12 cellular contexts compared by ENCODE assay signal in genomic region chr18:67513285-67513684, GRCh38. TPM values are rescaled to one million over a fixed set of nuclear protein-coding genes. Genes with fewer than 3 reads are reported as not detected.
A peak's percentile ranks its signal among the peaks of the same experiment; 100 is the strongest.
DNase-seq lines count a peak whose midpoint lies in the region; ATAC-seq and TF ChIP-seq lines count a peak whose summit lies in the region.
"Had no signal": no experiment of that assay in that cellular context is flagged by ENCODE, and none has a peak within 500 bp of the region (broad histone marks: within the 10 kb centered on the region; RNA-seq: fewer than 3 reads in every experiment).

No MANE protein-coding gene starts in this region.

- H3K27me3 ChIP-seq in SK-N-SH (ENCODE audit: insufficient read depth) (no peaks in the 10 kb centered on the region), PC-3 (ENCODE audit: low read length) (no peaks in the 10 kb centered on the region), smooth muscle cell (ENCODE audit: low read depth) (no peaks in the 10 kb centered on the region)
- H3K27me3 ChIP-seq in CD4-positive, alpha-beta memory T cell (ENCODE audit: insufficient read depth, low read length): no peaks in the 10 kb centered on the region

- H3K27me3 Mint-ChIP-seq in CD4-positive, alpha-beta memory T cell: peaks cover 0 to 1% of the 10 kb centered on the region in 2 donors

- H3K4me1 Mint-ChIP-seq in CD4-positive, alpha-beta memory T cell: peaks cover 14 to 30% (median 22%) of the 10 kb centered on the region in 4 donors

- H3K4me1 ChIP-seq in SK-N-SH (ENCODE audit: control insufficient read depth in 1 of 2, insufficient read depth in 2 of 2, low read depth in 1 of 2, low read length in 1 of 2) (peaks cover 17 to 33% of the 10 kb centered on the region in 2 experiments; a peak in 3 of 4 replicates), PC-3 (ENCODE audit: insufficient read depth, low read length) (peaks cover 26% of the 10 kb centered on the region), smooth muscle cell (ENCODE audit: low read depth) (peaks cover 18% of the 10 kb centered on the region)
- peaks cover 14% of the 10 kb centered on the region for H3K4me1 ChIP-seq in CD4-positive, alpha-beta memory T cell (ENCODE audit: insufficient read depth, low read length)

- H3K27ac ChIP-seq in SK-N-SH (ENCODE audit: low read depth in 2 of 2, low read length in 1 of 2) (peak overlapping the region in 1 of 2 experiments; percentile 26; a peak in 2 of 4 replicates), PC-3 (ENCODE audit: low read length) (no peak overlapping the region), smooth muscle cell (ENCODE audit: low read depth) (no peak overlapping the region)
- H3K27ac ChIP-seq in CD4-positive, alpha-beta memory T cell (ENCODE audit: low read depth, low read length): no peak overlapping the region
- H3K27ac ChIP-seq: BLaER1 had no signal

- 100% methylated on average over 2 of the region's 2 CpGs for whole genome bisulfite sequencing in SK-N-SH (ENCODE audit: low lambda C conversion rate)
- WGBS in smooth muscle cell (ENCODE audit: low lambda C conversion rate): 90% methylated on average over 2 of the region's 2 CpGs

- H3K4me2 ChIP-seq in SK-N-SH (0 out of 2 replicates have a peak overlapping the region, but pooled peaks have one; percentile 63), PC-3 (ENCODE audit: low read length) (0 out of 2 replicates have a peak overlapping the region, but pooled peaks have one; percentile 94), smooth muscle cell (peak overlapping the region; percentile 85)
- H3K4me2 ChIP-seq: BLaER1 had no signal

- DNase-seq in SK-N-SH (no peak), PC-3 (peak; percentile 32), epithelial cell of proximal tubule (ENCODE audit: low read depth) (no peak), smooth muscle cell (lab: John Stamatoyannopoulos, UW; ENCODE audit: unreplicated experiment) (no peak)
- no peak for DNase-seq in CD4-positive, alpha-beta memory T cell
- DNase-seq: mucosa of descending colon, NCI-H1105 treated with DMSO at 0.1 percent for 48 hours had no signal

- CTCF ChIA-PET in SK-N-SH (lab: Yijun Ruan, JAX) (interaction anchor here (0.8 to 4.3 kb wide), 4 partner anchors 120 to 1148 kb away, joined by 3 to 51 read pairs (median 8); no protein-coding TSS in a partner anchor), PC-3 (lab: Charles Lee) (interaction anchor here (0.9 kb wide), 1 partner anchor 231 kb away, joined by 7 read pairs; no protein-coding TSS in a partner anchor)
- CTCF ChIA-PET in CD4-positive, alpha-beta memory T cell (lab: Charles Lee; ENCODE audit: partially characterized antibody): interaction anchor here (1.0 to 1.2 kb wide), 3 partner anchors 12 to 1147 kb away, joined by 3 to 4 read pairs (median 4); no protein-coding TSS in a partner anchor

- H3K9me2 ChIP-seq in SK-N-SH (no peaks in the 10 kb centered on the region), PC-3 (replicated peaks; ENCODE audit: low read length) (no peaks in the 10 kb centered on the region)

- H4K20me1 ChIP-seq in SK-N-SH (ENCODE audit: insufficient read depth): peaks cover 24% of the 10 kb centered on the region; the same call in 1 of the 2 replicates
- H4K20me1 ChIP-seq in PC-3 (ENCODE audit: low read length): peaks cover 13% of the 10 kb centered on the region; the same call in 1 of the 2 replicates
- H4K20me1 ChIP-seq in smooth muscle cell (ENCODE audit: low read depth): no peaks in the 10 kb centered on the region
- H4K20me1 ChIP-seq: BLaER1 had no signal

- H3F3A ChIP-seq in SK-N-SH (replicated peaks; ENCODE audit: insufficient read depth): peaks cover 6% of the 10 kb centered on the region
- no peaks in the 10 kb centered on the region for H3F3A ChIP-seq in PC-3 (ENCODE audit: low read length, unreplicated experiment)
- H3F3A ChIP-seq in smooth muscle cell (ENCODE audit: low read depth): peaks cover 12% of the 10 kb centered on the region

- peaks cover 0 to 4% of the 10 kb centered on the region in 2 donors for H3K36me3 Mint-ChIP-seq in CD4-positive, alpha-beta memory T cell

- no peak overlapping the region for H3K4me3 ChIP-seq in SK-N-SH (ENCODE audit: low read depth in 2 of 2, low read length in 1 of 2)
- no peak overlapping the region for H3K4me3 ChIP-seq in PC-3 (ENCODE audit: low read length)
- H3K4me3 ChIP-seq in epithelial cell of proximal tubule (ENCODE audit: low read depth, low read length): no peak overlapping the region
- no peak overlapping the region for H3K4me3 ChIP-seq in smooth muscle cell
- no peak overlapping the region for H3K4me3 ChIP-seq in CD4-positive, alpha-beta memory T cell (ENCODE audit: low read length in 2 of 2)
- H3K4me3 ChIP-seq: BLaER1, mucosa of descending colon had no signal

- peak; percentile 57 for TF ChIP-seq RAD21 in SK-N-SH (IDR thresholded peaks at IDR 0.05; ENCODE audit: low read length)

- H3K79me2 ChIP-seq in SK-N-SH (ENCODE audit: insufficient read depth): peaks cover 75% of the 10 kb centered on the region
- H3K79me2 ChIP-seq in PC-3 (ENCODE audit: low read length): peaks cover 72% of the 10 kb centered on the region
- peaks cover 48% of the 10 kb centered on the region for H3K79me2 ChIP-seq in smooth muscle cell (ENCODE audit: low read depth)

- intact Hi-C loops in PC-3 (cut with micrococcal nuclease): loop anchor here (10.0 kb wide), 1 partner anchor 942 kb away; no protein-coding TSS in a partner anchor
- intact Hi-C loops in CD4-positive, alpha-beta memory T cell (cut with micrococcal nuclease): loop anchor here (1.0 to 10.0 kb wide), 2 partner anchors 268 to 296 kb away; no protein-coding TSS in a partner anchor

- no peak for ATAC-seq in SK-N-SH treated with all-trans-retinoic acid at 6 μM for 48 hours
- no peak for ATAC-seq in PC-3
- no peak for ATAC-seq in HG03196 (IDR thresholded peaks at IDR 0.05; ENCODE audit: unreplicated experiment)
- no peak for ATAC-seq in GM21737 (IDR thresholded peaks at IDR 0.05; ENCODE audit: unreplicated experiment)
- ATAC-seq: activated T-helper 17 cell treated with anti-CD3 and anti-CD28 coated beads, Interleukin-2, amount 50 U/mL, for 72 hours; mucosa of descending colon had no signal

- no peak overlapping the region for H3K4me3 Mint-ChIP-seq in CD4-positive, alpha-beta memory T cell
- H3K4me3 Mint-ChIP-seq: activated T-helper 17 cell treated with anti-CD3 and anti-CD28 coated beads, Interleukin-2, amount 50 U/mL, for 72 hours had no signal

- H2AFZ ChIP-seq in SK-N-SH (ENCODE audit: low read depth): no peak overlapping the region
- H2AFZ ChIP-seq in PC-3 (ENCODE audit: low read length): no peak overlapping the region
- no peak overlapping the region for H2AFZ ChIP-seq in smooth muscle cell (ENCODE audit: low read depth)

- no peak overlapping the region for H3K9ac ChIP-seq in SK-N-SH
- no peak overlapping the region for H3K9ac ChIP-seq in PC-3 (ENCODE audit: low read length)
- H3K9ac ChIP-seq in smooth muscle cell (ENCODE audit: low read depth): no peak overlapping the region
- H3K9ac ChIP-seq: BLaER1 had no signal

- no peak for TF ChIP-seq EP300 in SK-N-SH (IDR thresholded peaks at IDR 0.05; ENCODE audit: borderline replicate concordance in 1 of 2, low read depth in 1 of 2, low read length in 1 of 2)

- TF ChIP-seq CTCF in SK-N-SH (IDR thresholded peaks at IDR 0.05) (peak; percentile 16; the same call in 1 of the 2 replicates), PC-3 (conservative IDR thresholded peaks at IDR 0.05; ENCODE audit: low read depth, low read length) (peak; percentile 39; the same call in 1 of the 2 replicates), epithelial cell of proximal tubule (conservative IDR thresholded peaks at IDR 0.05; ENCODE audit: low read depth, low read length) (peak; percentile 53), smooth muscle cell (IDR thresholded peaks at IDR 0.05; ENCODE audit: borderline replicate concordance, insufficient read depth, poor library complexity, severe bottlenecking) (no peak)

- no peak overlapping the region for H3K27ac Mint-ChIP-seq in CD4-positive, alpha-beta memory T cell
- H3K27ac Mint-ChIP-seq: activated T-helper 17 cell treated with anti-CD3 and anti-CD28 coated beads, Interleukin-2, amount 50 U/mL, for 72 hours had no signal

- POLR2A ChIA-PET in SK-N-SH (lab: Yijun Ruan, JAX): no interaction called here
- POLR2A ChIA-PET in PC-3 (lab: Charles Lee; ENCODE audit: unreplicated experiment): interaction anchor here (0.6 kb wide), 1 partner anchor 249 kb away, joined by 7 read pairs; no protein-coding TSS in a partner anchor
- POLR2A ChIA-PET in CD4-positive, alpha-beta memory T cell (lab: Charles Lee; ENCODE audit: partially characterized antibody): no interaction called here

- H3K36me3 ChIP-seq in SK-N-SH (replicated peaks in 1 of 2; ENCODE audit: control insufficient read depth in 1 of 2, insufficient read depth in 2 of 2, low read length in 1 of 2) (peaks cover 0 to 46% of the 10 kb centered on the region in 2 experiments), PC-3 (ENCODE audit: low read depth, low read length) (peaks cover 23% of the 10 kb centered on the region), smooth muscle cell (ENCODE audit: low read depth) (no peaks in the 10 kb centered on the region)
- no peaks in the 10 kb centered on the region for H3K36me3 ChIP-seq in CD4-positive, alpha-beta memory T cell (ENCODE audit: insufficient read depth, low read length)
- H3K36me3 ChIP-seq: BLaER1 had no signal

- H3K9me3 ChIP-seq in SK-N-SH: no peaks in the 10 kb centered on the region
- H3K9me3 ChIP-seq in PC-3 (ENCODE audit: low read length): no peaks in the 10 kb centered on the region
- no peaks in the 10 kb centered on the region for H3K9me3 ChIP-seq in smooth muscle cell (replicated peaks; ENCODE audit: low read depth)
- no peaks in the 10 kb centered on the region for H3K9me3 ChIP-seq in CD4-positive, alpha-beta memory T cell (ENCODE audit: control insufficient read depth in 1 of 2, low read length in 2 of 2)
- H3K9me3 ChIP-seq: mucosa of descending colon had no signal

- H3K9me3 Mint-ChIP-seq in CD4-positive, alpha-beta memory T cell: no peaks in the 10 kb centered on the region
- H3K9me3 Mint-ChIP-seq: activated T-helper 17 cell treated with anti-CD3 and anti-CD28 coated beads, Interleukin-2, amount 50 U/mL, for 72 hours had no signal

- BruUV-seq in PC-3 (replicated peaks; lab: Mats Ljungman, UMichigan): no TSS peak

TF ChIP-seq in SK-N-SH, 30 proteins besides CTCF, POLR2A, EP300 and RAD21 (continues in another document):
- 0 out of 2 replicates have a peak, but pooled peaks have one; percentile 23 for TF ChIP-seq SMC3 (IDR thresholded peaks at IDR 0.05; ENCODE audit: low read depth, low read length)

TF ChIP-seq in SK-N-SH treated with all-trans-retinoic acid at 6 μM for 48 hours, 23 proteins besides CTCF, POLR2A, EP300 and RAD21:
- no peak for TF ChIP-seq RARB (CRISPR knock-in tag; IDR thresholded peaks at IDR 0.05)
- no peak for TF ChIP-seq BACH2 (CRISPR knock-in tag; IDR thresholded peaks at IDR 0.05; ENCODE audit: borderline replicate concordance)

RNA-seq across cellular contexts. Expression of gene DSEL, which starts 3.2 kb away (rescaled TPM):
- 3.3 and 4.6 TPM in 2 replicates for polyA plus RNA-seq in SK-N-SH (2012; rRNA removed)
- 5.2 and 5.3 TPM in 2 replicates for polyA plus RNA-seq in SK-N-SH (2012; cell fraction: cytosol; rRNA removed)
- polyA plus RNA-seq in SK-N-SH (2012; cell fraction: nucleus; rRNA removed): 2.2 and 4.7 TPM in 2 replicates
- total RNA-seq in PC-3 (2014; rRNA removed): 17.2 and 19.0 TPM in 2 replicates
- 7.1 and 8.2 TPM in 2 replicates for total RNA-seq in epithelial cell of proximal tubule
- 14.0 and 20.4 TPM in 2 replicates for total RNA-seq in smooth muscle cell
- polyA plus RNA-seq in smooth muscle cell: 4.3 TPM in 2 replicates
- total RNA-seq in CD4-positive, alpha-beta memory T cell: 1 to 10 TPM; 1.2 to 1.3 TPM
- under 1 TPM; 0.56 to 0.61 TPM for polyA plus RNA-seq in CD4-positive, alpha-beta memory T cell
